In the genomic region with DNA sequence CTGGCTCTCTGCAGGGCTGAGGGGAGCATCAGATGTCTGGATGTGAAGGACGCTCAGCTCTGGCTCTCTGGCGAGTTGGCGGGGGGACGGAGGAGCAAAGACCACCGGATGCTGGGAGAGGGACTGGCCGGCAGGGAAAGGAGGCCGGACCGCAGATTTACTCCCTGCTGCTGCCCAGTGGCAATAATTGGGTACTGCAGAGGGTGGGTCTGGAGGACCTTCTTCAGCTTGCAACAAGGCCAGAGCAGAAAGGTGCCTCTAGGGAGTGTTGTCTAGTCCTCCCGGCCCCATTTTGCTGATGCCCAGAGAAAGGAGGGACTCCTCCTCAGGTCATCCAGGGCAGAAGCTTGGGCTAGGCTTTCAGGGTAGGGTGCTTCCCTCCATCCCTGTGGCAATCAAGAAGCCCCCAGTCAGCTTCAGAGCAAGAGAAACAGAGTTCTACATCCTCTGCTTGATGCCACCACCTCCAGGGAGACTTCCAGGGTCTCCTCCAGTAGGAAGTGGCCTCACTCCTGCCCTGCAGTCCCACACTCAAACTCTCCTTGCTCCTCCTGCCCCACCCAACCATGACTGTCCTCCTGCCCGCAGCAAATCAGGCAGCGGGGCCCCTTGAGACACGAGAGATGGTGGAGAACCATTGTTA, we compare ENCODE assay signal across 8 cellular contexts. TPM values are rescaled to one million over a fixed set of nuclear protein-coding genes. Genes with fewer than 3 reads are reported as not detected.
A peak's percentile ranks its signal among the peaks of the same experiment; 100 is the strongest.
DNase-seq lines count a peak whose midpoint lies in the region; ATAC-seq and TF ChIP-seq lines count a peak whose summit lies in the region.

No MANE protein-coding gene starts in this region.

- H2AFZ ChIP-seq in OCI-LY3 (ENCODE audit: low read depth, low read length), result peak overlapping the region; percentile 50; the same call in 1 of the 2 replicates

- peaks cover under 1% of the 10 kb centered on the region for H3K27me3 ChIP-seq in OCI-LY3 (ENCODE audit: low read depth, low read length)

- H3K9me3 ChIP-seq in OCI-LY3 (ENCODE audit: insufficient read depth, low read length), result no peaks in the 10 kb centered on the region

- no peak overlapping the region for H3K27ac Mint-ChIP-seq in activated T-cell treated with anti-CD3 and anti-CD28 coated beads, Interleukin-2, amount 50 U/mL, for 24 hours

- no peaks in the 10 kb centered on the region for H3K79me2 ChIP-seq in OCI-LY3 (ENCODE audit: low read length)

- no peak overlapping the region for H3K4me3 Mint-ChIP-seq in activated T-cell treated with anti-CD3 and anti-CD28 coated beads, Interleukin-2, amount 50 U/mL, for 24 hours

- ATAC-seq in HG02610 (IDR thresholded peaks at IDR 0.05; ENCODE audit: unreplicated experiment) (no peak), HG03521 (IDR thresholded peaks at IDR 0.05; ENCODE audit: unreplicated experiment) (no peak)

- TF ChIP-seq CTCF in OCI-LY3 (IDR thresholded peaks at IDR 0.05; ENCODE audit: low read depth, low read length) (peak; percentile 61), foreskin fibroblast (IDR thresholded peaks at IDR 0.05; ENCODE audit: low read depth, low read length) (peak; percentile 78)

- no peaks in the 10 kb centered on the region for H4K20me1 ChIP-seq in OCI-LY3 (ENCODE audit: insufficient read depth, low read length)

- DNase-seq in CD1c-positive myeloid dendritic cell (ENCODE audit: extremely low spot score), result peak; percentile 64
- peak; percentile 50 for DNase-seq in H4 (ENCODE audit: low spot score)
- DNase-seq in activated T-cell treated with anti-CD3 and anti-CD28 coated beads, Interleukin-2, amount 50 U/mL, for 24 hours, result peak; percentile 69
- peak; percentile 48 to 83 for DNase-seq in foreskin fibroblast
- DNase-seq in nucleus accumbens (lab: John Stamatoyannopoulos, UW), result peak in 40 of 56 donors; percentile 7 to 63 (median 29)

- H3K27me3 Mint-ChIP-seq in activated T-cell treated with anti-CD3 and anti-CD28 coated beads, Interleukin-2, amount 50 U/mL, for 24 hours, result peaks cover 14% of the 10 kb centered on the region

- H3K9ac ChIP-seq in OCI-LY3 (ENCODE audit: low read length), result no peak overlapping the region

- no peaks in the 10 kb centered on the region for H3K36me3 ChIP-seq in OCI-LY3 (replicated peaks; ENCODE audit: low read depth, low read length)

- H3K36me3 Mint-ChIP-seq in activated T-cell treated with anti-CD3 and anti-CD28 coated beads, Interleukin-2, amount 50 U/mL, for 24 hours (ENCODE audit: low read depth), result no peaks in the 10 kb centered on the region

- H3K4me1 Mint-ChIP-seq in activated T-cell treated with anti-CD3 and anti-CD28 coated beads, Interleukin-2, amount 50 U/mL, for 24 hours (ENCODE audit: low read depth), result peaks cover 16% of the 10 kb centered on the region

- H3K4me1 ChIP-seq in OCI-LY3 (ENCODE audit: low read length), result peaks cover 16% of the 10 kb centered on the region

- H3K9me3 Mint-ChIP-seq in activated T-cell treated with anti-CD3 and anti-CD28 coated beads, Interleukin-2, amount 50 U/mL, for 24 hours, result no peaks in the 10 kb centered on the region

- no peak overlapping the region for H3K27ac ChIP-seq in OCI-LY3 (ENCODE audit: low read length)

- peak overlapping the region; percentile 56 for H3K4me2 ChIP-seq in OCI-LY3 (ENCODE audit: low read length)

- H3K4me3 ChIP-seq in OCI-LY3 (ENCODE audit: low read length) (peak overlapping the region; percentile 34), foreskin fibroblast (ENCODE audit: low read depth in 1 of 2, low read length in 2 of 2) (no peak overlapping the region)

RNA-seq across cellular contexts. Expression of gene CSPG4, which starts 20.3 kb away (rescaled TPM):
- total RNA-seq in H4 (2014; rRNA removed; shearing (Covaris generic)), result 0.14 TPM in 2 replicates
